Comparison of ENCODE assay signal across 8 cellular contexts in the genomic region with DNA sequence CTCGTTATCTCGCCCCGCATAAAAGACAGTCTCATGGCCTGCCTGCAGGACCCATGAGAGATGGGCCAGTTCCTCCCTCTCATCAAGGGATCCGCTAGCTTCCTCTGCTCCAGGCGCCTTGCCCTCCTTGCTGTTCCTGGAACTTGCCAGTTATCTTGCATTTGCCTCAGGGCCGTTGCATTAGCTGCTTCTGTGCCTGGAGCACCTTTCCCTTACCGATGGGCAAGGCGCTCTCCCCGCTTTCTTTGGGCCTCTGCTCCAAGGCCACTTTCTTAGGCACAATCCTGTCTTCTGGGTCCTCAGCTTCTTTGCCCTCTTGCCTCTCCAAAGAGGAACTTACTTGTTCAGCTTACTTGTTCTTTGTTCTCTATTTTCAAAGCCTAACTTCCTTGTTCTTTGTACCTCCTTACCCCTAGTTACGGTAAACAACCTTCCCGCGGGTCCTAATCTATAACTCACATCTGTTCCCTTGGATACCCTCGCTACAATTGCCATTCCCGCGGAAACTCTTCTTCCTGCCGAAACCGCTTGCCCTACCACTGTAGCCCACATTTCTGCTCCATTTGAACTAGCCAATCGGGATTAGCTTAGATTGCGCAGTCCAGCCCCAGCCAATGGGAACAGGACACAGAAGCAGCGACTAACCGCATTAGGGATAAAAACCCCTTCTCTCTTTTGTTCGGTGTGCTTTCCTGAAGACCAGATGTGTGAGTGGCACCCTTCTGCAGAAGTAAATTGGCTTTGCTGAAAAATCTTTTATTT. TPM values are rescaled to one million over a fixed set of nuclear protein-coding genes. Genes with fewer than 3 reads are reported as not detected.
A peak's percentile ranks its signal among the peaks of the same experiment; 100 is the strongest.
DNase-seq lines count a peak whose midpoint lies in the region; ATAC-seq and TF ChIP-seq lines count a peak whose summit lies in the region.

No MANE protein-coding gene starts in this region.

- H3K27me3 ChIP-seq in A673 (replicated peaks; ENCODE audit: insufficient read depth, low read depth, low read length, poor library complexity) (no peaks in the 10 kb centered on the region), iPS-18a (ENCODE audit: control insufficient read depth, insufficient read depth, low read length) (no peaks in the 10 kb centered on the region)

- ATAC-seq in activated CD8-positive, alpha-beta T cell treated with anti-CD3 and anti-CD28 coated beads, Interleukin-2, amount 10 ng/mL, durations not matched to agents 7 days and 5 days, result no peak
- ATAC-seq in stimulated activated effector memory CD8-positive, alpha-beta T cell treated with anti-CD3 and anti-CD28 coated beads, Interleukin-12 subunit alpha, Interleukin-12 subunit beta, amount 100 ng/mL, for 72 hours, result no peak

- peaks cover 45% of the 10 kb centered on the region for H3K4me1 Mint-ChIP-seq in activated CD8-positive, alpha-beta T cell treated with anti-CD3 and anti-CD28 coated beads, Interleukin-2, amount 10 ng/mL, durations not matched to agents 7 days and 5 days (ENCODE audit: low read depth)
- H3K4me1 Mint-ChIP-seq in stimulated activated effector memory CD8-positive, alpha-beta T cell treated with anti-CD3 and anti-CD28 coated beads, Interleukin-12 subunit alpha, Interleukin-12 subunit beta, amount 100 ng/mL, for 72 hours, result peaks cover 47% of the 10 kb centered on the region

- no peak overlapping the region for H3K9ac ChIP-seq in iPS-18a (ENCODE audit: low read length)

- TF ChIP-seq CTCF in A673 (conservative IDR thresholded peaks at IDR 0.05; ENCODE audit: low read depth, low read length), result no peak

- DNase-seq in A673 (ENCODE audit: low spot score) (no peak), HT-29 (ENCODE audit: low spot score) (peak; percentile 74), NCI-H2029 (lab: John Stamatoyannopoulos, UW) (no peak), T1000 (lab: John Stamatoyannopoulos, UW) (no peak), NK-92 (lab: John Stamatoyannopoulos, UW; ENCODE audit: unreplicated experiment) (no peak)
- DNase-seq in activated CD8-positive, alpha-beta T cell treated with anti-CD3 and anti-CD28 coated beads, Interleukin-2, amount 10 ng/mL, durations not matched to agents 7 days and 5 days, result no peak
- DNase-seq in stimulated activated effector memory CD8-positive, alpha-beta T cell treated with anti-CD3 and anti-CD28 coated beads, Interleukin-12 subunit alpha, Interleukin-12 subunit beta, amount 100 ng/mL, for 72 hours (ENCODE audit: low spot score in 2 of 2), result no peak

- BruUV-seq in A673 (replicated peaks; lab: Mats Ljungman, UMichigan), result no TSS peak

- CTCF ChIA-PET in A673 (lab: Charles Lee), result interaction anchor here (0.7 to 2.5 kb wide), 2 partner anchors 26 to 36 kb away, joined by 3 to 15 read pairs; no protein-coding TSS in a partner anchor
- CTCF ChIA-PET in activated CD8-positive, alpha-beta T cell treated with anti-CD3 and anti-CD28 coated beads, Interleukin-2, amount 10 ng/mL, durations not matched to agents 7 days and 5 days (lab: Charles Lee), result interaction anchor here (0.6 to 4.3 kb wide), 24 partner anchors 9 to 1291 kb away, joined by 3 to 48 read pairs (median 3); a partner anchor contains a TSS

- H3K36me3 ChIP-seq in A673 (ENCODE audit: insufficient read depth, low read length, poor library complexity, severe bottlenecking) (peaks cover 20% of the 10 kb centered on the region), iPS-18a (ENCODE audit: control insufficient read depth, low read depth, low read length) (peaks cover 17% of the 10 kb centered on the region)

- H3K27me3 Mint-ChIP-seq in activated CD8-positive, alpha-beta T cell treated with anti-CD3 and anti-CD28 coated beads, Interleukin-2, amount 10 ng/mL, durations not matched to agents 7 days and 5 days (ENCODE audit: low read depth), result peaks cover 17% of the 10 kb centered on the region

- H3K36me3 Mint-ChIP-seq in activated CD8-positive, alpha-beta T cell treated with anti-CD3 and anti-CD28 coated beads, Interleukin-2, amount 10 ng/mL, durations not matched to agents 7 days and 5 days (ENCODE audit: low read depth), result peaks cover 7% of the 10 kb centered on the region
- H3K36me3 Mint-ChIP-seq in stimulated activated effector memory CD8-positive, alpha-beta T cell treated with anti-CD3 and anti-CD28 coated beads, Interleukin-12 subunit alpha, Interleukin-12 subunit beta, amount 100 ng/mL, for 72 hours, result peaks cover 31% of the 10 kb centered on the region

- intact Hi-C loops in A673 (cut with micrococcal nuclease; ENCODE audit: unreplicated experiment), result loop anchor here (10.0 kb wide), 1 partner anchor 353 kb away; a partner anchor contains a TSS

- H3K9me3 ChIP-seq in A673 (ENCODE audit: low read depth, low read length, poor library complexity, severe bottlenecking), result no peaks in the 10 kb centered on the region
- no peaks in the 10 kb centered on the region for H3K9me3 ChIP-seq in iPS-18a (ENCODE audit: control insufficient read depth, low read depth, low read length)

- peaks cover 13% of the 10 kb centered on the region for H3K4me1 ChIP-seq in A673 (ENCODE audit: insufficient read depth, low read length, poor library complexity, severe bottlenecking)
- peaks cover 4% of the 10 kb centered on the region for H3K4me1 ChIP-seq in iPS-18a (ENCODE audit: control insufficient read depth, low read depth, low read length)

- H3K27ac Mint-ChIP-seq in activated CD8-positive, alpha-beta T cell treated with anti-CD3 and anti-CD28 coated beads, Interleukin-2, amount 10 ng/mL, durations not matched to agents 7 days and 5 days, result peak overlapping the region; percentile 14
- peak overlapping the region; percentile 3 for H3K27ac Mint-ChIP-seq in stimulated activated effector memory CD8-positive, alpha-beta T cell treated with anti-CD3 and anti-CD28 coated beads, Interleukin-12 subunit alpha, Interleukin-12 subunit beta, amount 100 ng/mL, for 72 hours

- H3K4me3 ChIP-seq in A673 (ENCODE audit: low read depth, low read length, poor library complexity, severe bottlenecking) (peak overlapping the region; percentile 98), iPS-18a (ENCODE audit: low read length) (peak overlapping the region; percentile 2)

- H3K9me3 Mint-ChIP-seq in activated CD8-positive, alpha-beta T cell treated with anti-CD3 and anti-CD28 coated beads, Interleukin-2, amount 10 ng/mL, durations not matched to agents 7 days and 5 days (ENCODE audit: insufficient read depth), result no peaks in the 10 kb centered on the region
- no peaks in the 10 kb centered on the region for H3K9me3 Mint-ChIP-seq in stimulated activated effector memory CD8-positive, alpha-beta T cell treated with anti-CD3 and anti-CD28 coated beads, Interleukin-12 subunit alpha, Interleukin-12 subunit beta, amount 100 ng/mL, for 72 hours

- POLR2A ChIA-PET in A673 (lab: Charles Lee; ENCODE audit: low non-redundant PET), result interaction anchor here (0.7 kb wide), 1 partner anchor 381 kb away, joined by 4 read pairs; no protein-coding TSS in a partner anchor
- POLR2A ChIA-PET in activated CD8-positive, alpha-beta T cell treated with anti-CD3 and anti-CD28 coated beads, Interleukin-2, amount 10 ng/mL, durations not matched to agents 7 days and 5 days (lab: Charles Lee), result interaction anchor here (0.8 to 1.8 kb wide), 2 partner anchors 19 to 75 kb away, joined by 3 to 9 read pairs; a partner anchor contains a TSS

- H3K27ac ChIP-seq in A673 (ENCODE audit: low read depth, low read length, poor library complexity, severe bottlenecking), result no peak overlapping the region
- no peak overlapping the region for H3K27ac ChIP-seq in iPS-18a (ENCODE audit: low read length)

- peak overlapping the region; percentile 54 for H3K4me3 Mint-ChIP-seq in activated CD8-positive, alpha-beta T cell treated with anti-CD3 and anti-CD28 coated beads, Interleukin-2, amount 10 ng/mL, durations not matched to agents 7 days and 5 days
- peak overlapping the region; percentile 77 for H3K4me3 Mint-ChIP-seq in stimulated activated effector memory CD8-positive, alpha-beta T cell treated with anti-CD3 and anti-CD28 coated beads, Interleukin-12 subunit alpha, Interleukin-12 subunit beta, amount 100 ng/mL, for 72 hours

RNA-seq across cellular contexts. Expression of a gene that starts 0.9 kb away (rescaled TPM):
- total RNA-seq in A673 (2021), result 148 and 158 TPM in 2 replicates
- total RNA-seq in HT-29 (2014; rRNA removed; shearing (Covaris generic)), result 38.6 and 39.9 TPM in 2 replicates
- 10 to 100 TPM; 60.5 to 67.8 TPM for total RNA-seq in activated CD8-positive, alpha-beta T cell treated with anti-CD3 and anti-CD28 coated beads, Interleukin-2, amount 10 ng/mL, durations not matched to agents 7 days and 5 days

RNA-seq across cellular contexts. Expression of a gene that starts 23.7 kb away (rescaled TPM):
- 3.1 and 4.0 TPM in 2 replicates for total RNA-seq in A673 (2021)
- not detected in 2 replicates for total RNA-seq in HT-29 (2014; rRNA removed; shearing (Covaris generic))
- total RNA-seq in activated CD8-positive, alpha-beta T cell treated with anti-CD3 and anti-CD28 coated beads, Interleukin-2, amount 10 ng/mL, durations not matched to agents 7 days and 5 days, result not detected
